ENCODE assay signal across 33 cellular contexts in the genomic region with DNA sequence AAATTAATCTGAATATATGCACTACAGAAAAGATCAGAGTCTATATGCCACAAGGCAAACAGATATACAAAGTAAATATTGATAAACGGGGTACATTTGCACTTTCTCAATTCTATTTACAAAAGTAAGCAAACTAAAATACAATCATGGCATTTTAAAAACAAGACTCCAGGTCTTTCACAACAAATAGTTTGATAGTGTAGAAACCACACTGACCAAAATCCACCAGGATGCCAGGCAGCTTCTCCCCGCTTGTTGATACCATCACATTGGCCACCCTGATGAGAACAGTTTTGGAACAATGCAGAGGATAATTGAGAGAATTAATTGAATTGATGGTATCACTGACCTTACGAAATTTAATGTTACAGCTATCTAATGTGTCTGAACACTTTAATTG.
"Had no signal": no experiment of that assay in that cellular context is flagged by ENCODE, and none has a peak within 500 bp of the region (broad histone marks: within the 10 kb centered on the region; RNA-seq: fewer than 3 reads in every experiment).

No MANE protein-coding gene starts in this region.

- H3K4me3 ChIP-seq: adrenal gland, body of pancreas, breast epithelium had no signal

- FAIRE-seq: astrocyte, TTC549 had no signal

- H3K36me3 ChIP-seq: adrenal gland, brain microvascular endothelial cell, breast epithelium had no signal

- H3K4me1 ChIP-seq: adrenal gland, body of pancreas, breast epithelium had no signal

- H3K27me3 ChIP-seq: body of pancreas, brain microvascular endothelial cell, breast epithelium had no signal

- H3K27ac ChIP-seq: adrenal gland, body of pancreas, brain microvascular endothelial cell, breast epithelium, VCaP had no signal

- ATAC-seq: activated CD8-positive, alpha-beta T cell treated with anti-CD3 and anti-CD28 coated beads for 36 hours; activated naive CD4-positive, alpha-beta T cell treated with anti-CD3 and anti-CD28 coated beads, Interleukin-2, amount 50 U/mL, for 72 hours; activated T-cell treated with anti-CD3 and anti-CD28 coated beads, Interleukin-2, amount 50 U/mL, for 4 hours; activated T-cell treated with anti-CD3 and anti-CD28 coated beads, Interleukin-2, amount 50 U/mL, for 72 hours; activated T-helper 17 cell treated with anti-CD3 and anti-CD28 coated beads, Interleukin-2, amount 50 U/mL, for 72 hours; body of pancreas had no signal

- DNase-seq: activated B cell treated with CpG ODN at 0.5 μM for 24 hours; activated CD4-positive, alpha-beta memory T cell treated with anti-CD3 and anti-CD28 coated beads for 36 hours; activated CD4-positive, alpha-beta T cell treated with anti-CD3 and anti-CD28 coated beads for 4 hours; activated CD4-positive, alpha-beta T cell treated with anti-CD3 and anti-CD28 coated beads, Interleukin-2, amount 10 ng/mL, durations not matched to agents 24 days and 14 days; activated CD4-positive, alpha-beta T cell treated with anti-CD3 and anti-CD28 coated beads, Interleukin-2, amount 50 U/mL, for 1 hour; activated CD4-positive, alpha-beta T cell treated with anti-CD3 and anti-CD28 coated beads, Interleukin-2, amount 50 U/mL, for 4 hours; activated CD4-positive, CD25-positive, alpha-beta regulatory T cell treated with anti-CD3 and anti-CD28 coated beads, Interleukin-2, amount 50 U/mL, for 72 hours; activated CD8-positive, alpha-beta memory T cell treated with anti-CD3 and anti-CD28 coated beads, Interleukin-2, amount 50 U/mL, for 4 hours; activated CD8-positive, alpha-beta T cell treated with anti-CD3 and anti-CD28 coated beads for 36 hours; activated effector memory CD4-positive, alpha-beta T cell treated with anti-CD3 and anti-CD28 coated beads, Interleukin-2, amount 50 U/mL, for 16 hours; activated gamma-delta T cell treated with Interleukin-2 at 50 U/mL for 16 hours; activated naive CD4-positive, alpha-beta T cell; activated naive CD4-positive, alpha-beta T cell treated with anti-CD3 and anti-CD28 coated beads for 36 hours; activated naive CD4-positive, alpha-beta T cell treated with anti-CD3 and anti-CD28 coated beads, Interleukin-2, amount 50 U/mL, for 16 hours; activated naive CD8-positive, alpha-beta T cell treated with anti-CD3 and anti-CD28 coated beads for 36 hours; activated T-cell treated with anti-CD3 and anti-CD28 coated beads for 4 hours; activated T-cell treated with anti-CD3 and anti-CD28 coated beads, Interleukin-2, amount 50 U/mL, for 1 hour; activated T-cell treated with anti-CD3 and anti-CD28 coated beads, Interleukin-2, amount 50 U/mL, for 4 hours; activated T-cell treated with anti-CD3 and anti-CD28 coated beads, Interleukin-2, amount 50 U/mL, for 72 hours; adrenal gland; amniotic stem cell; aorta; body of pancreas; brain microvascular endothelial cell; central memory CD4-positive, alpha-beta T cell; T-helper 2 cell; T-helper 9 cell had no signal

- H3K9me3 ChIP-seq: adrenal gland, body of pancreas had no signal
